In the genomic region with DNA sequence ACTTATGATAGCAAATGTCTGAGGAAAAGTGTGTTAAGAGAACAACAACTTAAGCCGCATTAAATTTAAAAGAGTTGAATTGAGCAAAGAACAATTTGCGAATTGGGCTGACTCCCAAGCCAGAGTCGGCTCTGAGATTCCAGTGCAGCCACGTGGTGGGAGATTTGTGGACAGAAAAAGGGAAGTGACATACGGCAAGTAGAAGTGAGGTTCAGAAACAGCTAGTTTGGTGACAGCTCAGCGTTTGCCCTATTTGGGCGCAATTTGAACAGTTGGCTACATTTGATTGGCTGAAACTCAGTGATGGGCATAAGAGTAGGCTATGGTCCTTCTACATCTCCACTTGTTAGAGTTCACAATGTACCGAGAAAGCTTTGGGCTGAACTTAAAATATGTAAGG, we compare ENCODE assay signal across 19 cellular contexts.
"Had no signal": no experiment of that assay in that cellular context is flagged by ENCODE, and none has a peak within 500 bp of the region (broad histone marks: within the 10 kb centered on the region; RNA-seq: fewer than 3 reads in every experiment).

No MANE protein-coding gene starts in this region.

- ATAC-seq: foreskin keratinocyte; heart left ventricle; left lobe of liver; mucosa of descending colon; natural killer cell; stimulated activated naive CD8-positive, alpha-beta T cell treated with anti-CD3 and anti-CD28 coated beads, Interleukin-15, Interleukin-2, amounts not matched to agents 100 U/mL and 50 U/mL, for 24 hours; upper lobe of right lung; WTC11 had no signal

- H3K27ac ChIP-seq: coronary artery, foreskin keratinocyte, heart left ventricle, sigmoid colon, suprapubic skin, upper lobe of right lung had no signal

- H3K9me3 ChIP-seq: heart left ventricle, mucosa of descending colon, sigmoid colon, suprapubic skin, upper lobe of right lung had no signal

- FAIRE-seq: endothelial cell of umbilical vein, islet of Langerhans had no signal

- H3K4me1 ChIP-seq: foreskin keratinocyte, heart left ventricle, sigmoid colon, suprapubic skin, upper lobe of right lung had no signal

- H3K4me3 ChIP-seq: coronary artery, heart left ventricle, mucosa of descending colon, sigmoid colon, suprapubic skin, upper lobe of right lung had no signal

- DNase-seq: activated CD4-positive, alpha-beta T cell treated with anti-CD3 and anti-CD28 coated beads for 48 hours; activated naive CD4-positive, alpha-beta T cell treated with anti-CD3 and anti-CD28 coated beads, Interleukin-2, amount 10 ng/mL, durations not matched to agents 7 days and 5 days; effector CD4-positive, alpha-beta T cell; foreskin keratinocyte; heart left ventricle; mammary epithelial cell; mucosa of descending colon; natural killer cell; nucleus accumbens; sigmoid colon; stimulated activated CD4-positive, alpha-beta T cell treated with anti-CD3 and anti-CD28 coated beads, Interleukin-2, amount 100 ng/mL, for 48 hours; stimulated activated naive CD8-positive, alpha-beta T cell treated with anti-CD3 and anti-CD28 coated beads, Interleukin-15, Interleukin-2, amounts not matched to agents 100 U/mL and 50 U/mL, for 24 hours; upper lobe of right lung had no signal

- H3K27me3 ChIP-seq: foreskin keratinocyte, heart left ventricle, sigmoid colon, suprapubic skin, upper lobe of right lung had no signal

- H3K36me3 ChIP-seq: heart left ventricle, sigmoid colon, suprapubic skin, upper lobe of right lung had no signal
